ENCODE assay signal across 8 cellular contexts in the genomic region with DNA sequence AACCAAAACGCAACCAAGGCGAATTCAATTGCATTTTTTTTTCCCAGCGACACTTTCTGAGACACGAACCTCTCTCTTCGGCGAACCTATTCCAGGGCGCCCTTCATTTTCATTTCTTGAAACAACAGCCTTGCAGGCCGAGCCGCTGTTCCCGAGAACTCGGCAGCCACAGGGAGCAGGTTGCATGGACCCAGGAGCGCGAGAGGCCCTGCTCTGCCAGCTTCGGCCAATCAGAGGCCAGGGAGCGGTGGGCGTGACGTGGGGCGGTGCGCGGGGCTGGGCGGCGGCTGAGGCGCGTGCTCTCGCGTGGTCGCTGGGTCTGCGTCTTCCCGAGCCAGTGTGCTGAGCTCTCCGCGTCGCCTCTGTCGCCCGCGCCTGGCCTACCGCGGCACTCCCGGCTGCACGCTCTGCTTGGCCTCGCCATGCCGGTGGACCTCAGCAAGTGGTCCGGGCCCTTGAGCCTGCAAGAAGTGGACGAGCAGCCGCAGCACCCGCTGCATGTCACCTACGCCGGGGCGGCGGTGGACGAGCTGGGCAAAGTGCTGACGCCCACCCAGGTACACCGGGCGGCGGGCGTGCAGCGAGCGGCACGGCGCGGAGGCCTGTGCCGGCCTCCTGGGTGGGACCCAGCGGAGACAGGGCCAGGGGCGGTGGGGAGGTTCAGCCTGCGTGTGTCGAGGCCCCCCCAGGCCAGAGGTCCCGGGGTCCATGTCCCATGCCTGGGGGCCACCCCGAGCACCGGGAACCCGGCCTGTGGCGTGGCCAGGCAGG. TPM values are rescaled to one million over a fixed set of nuclear protein-coding genes. Genes with fewer than 3 reads are reported as not detected.
DNase-seq lines count a peak whose midpoint lies in the region; ATAC-seq and TF ChIP-seq lines count a peak whose summit lies in the region.

A gene (plus strand): TSS at position 337 of the 771 bp plus-strand sequence. CDS start 86 bp downstream, at position 423.

- H3K36me3 ChIP-seq in iPS DF 6.9 (ENCODE audit: control insufficient read depth, insufficient read depth, low read length) (peaks cover 11% of the 10 kb centered on the region; the same call in 1 of the 2 replicates), gastrocnemius medialis (peaks cover 0 to 22% of the 10 kb centered on the region in 2 donors)

- WGBS in iPS DF 6.9 (ENCODE audit: insufficient coverage, insufficient read length), result no CpG with 5 or more reads among the region's 70 CpGs

- in situ Hi-C loops in gastrocnemius medialis (cut with MboI; ENCODE audit: low sequenced_read_pairs in 4 of 4), result no loop called here

- intact Hi-C loops in gastrocnemius medialis (cut with DNase I; ENCODE audit: low total_unique reads), result loop anchor here (1.0 to 10.0 kb wide), 6 partner anchors 15 to 1039 kb away; a partner anchor contains a TSS

- peaks cover 0 to 10% (median 8%) of the 10 kb centered on the region in 5 experiments for H3K9me3 Mint-ChIP-seq in brain

- H3K27ac ChIP-seq in 22Rv1 (peak within 1 kb of the TSS; percentile 74), iPS DF 6.9 (ENCODE audit: low read length) (no peak within 1 kb of the TSS), gastrocnemius medialis (peak within 1 kb of the TSS; percentile 91 to 97 (median 96))

- H3K4me3 ChIP-seq in iPS DF 6.9 (ENCODE audit: low read length) (peak within 1 kb of the TSS; percentile 51), gastrocnemius medialis (peak within 1 kb of the TSS; percentile 75 to 94 (median 92))

- DNase-seq in NCI-H2107 (lab: John Stamatoyannopoulos, UW) (peak; percentile 84), UCSD-AML1 (lab: John Stamatoyannopoulos, UW; ENCODE audit: unreplicated experiment) (peak; percentile 95), iPS DF 6.9 (ENCODE audit: low read depth, low spot score) (peak; percentile 61), gastrocnemius medialis (peak; percentile 94 to 95)

- peaks cover 42% of the 10 kb centered on the region for H3K36me3 Mint-ChIP-seq in brain

- TF ChIP-seq POLR2A in gastrocnemius medialis (IDR thresholded peaks at IDR 0.05), result peak; percentile 92 to 93

- H3K9me3 ChIP-seq in iPS DF 6.9 (ENCODE audit: control insufficient read depth, insufficient read depth, low read length) (no peaks in the 10 kb centered on the region), gastrocnemius medialis (no peaks in the 10 kb centered on the region)

- TF ChIP-seq CTCF in 22Rv1 (IDR thresholded peaks at IDR 0.05) (peak; percentile 28), brain (conservative IDR thresholded peaks at IDR 0.05) (no peak), gastrocnemius medialis (IDR thresholded peaks at IDR 0.05 in 4 of 5, conservative IDR thresholded peaks at IDR 0.05 in 1 of 5) (peak in 1 of 5 experiments; percentile 27)

- no peaks in the 10 kb centered on the region for H3K27me3 ChIP-seq in iPS DF 6.9 (ENCODE audit: control insufficient read depth, insufficient read depth, low read length)
- no peaks in the 10 kb centered on the region for H3K27me3 ChIP-seq in gastrocnemius medialis

- H3K4me1 ChIP-seq in iPS DF 6.9 (ENCODE audit: control insufficient read depth, insufficient read depth, low read length) (no peaks in the 10 kb centered on the region), gastrocnemius medialis (peaks cover 14 to 37% of the 10 kb centered on the region in 2 donors)

- peaks cover 8% of the 10 kb centered on the region for H3K27me3 Mint-ChIP-seq in brain

- peak within 1 kb of the TSS; percentile 70 to 96 (median 92) for H3K27ac Mint-ChIP-seq in brain

- ATAC-seq in GM18517 (IDR thresholded peaks at IDR 0.05; ENCODE audit: unreplicated experiment) (peak; percentile 85), HG03039 (IDR thresholded peaks at IDR 0.05; ENCODE audit: unreplicated experiment) (peak; percentile 93), gastrocnemius medialis (peak; percentile 81 to 91)

- peak within 1 kb of the TSS; percentile 88 to 96 (median 93) for H3K4me3 Mint-ChIP-seq in brain

- H3K4me1 Mint-ChIP-seq in brain, result peaks cover 50% of the 10 kb centered on the region

RNA-seq across cellular contexts. Expression of the gene that starts here (rescaled TPM):
- 798 TPM for polyA plus RNA-seq in brain (ENCODE audit: insufficient read depth, low read depth, low replicate concordance)
- total RNA-seq in gastrocnemius medialis, result 100 to 1,000 TPM; 306 to 442 (median 330) TPM
